ENCODE assay signal across 23 cellular contexts in genomic region chr11:70805243-70805642, GRCh38.
"Had no signal": no experiment of that assay in that cellular context is flagged by ENCODE, and none has a peak within 500 bp of the region (broad histone marks: within the 10 kb centered on the region; RNA-seq: fewer than 3 reads in every experiment).

No MANE protein-coding gene starts in this region.

- H3K4me3 ChIP-seq: colonic mucosa, esophagus squamous epithelium, gastrocnemius medialis, heart right ventricle, left lung, lower lobe of right lung, mucosa of descending colon had no signal

- H3K36me3 ChIP-seq: colonic mucosa, esophagus squamous epithelium, gastrocnemius medialis, heart right ventricle, left lung had no signal

- H3K27ac Mint-ChIP-seq: dendritic cell treated with granulocyte-macrophage colony-stimulating factor and Interleukin-4, amounts not matched to agents 40 ng/mL and 50 ng/mL, for 4 days; effector memory CD8-positive, alpha-beta T cell; endodermal cell; mesothelial cell of epicardium had no signal

- H3K27me3 ChIP-seq: colonic mucosa, esophagus squamous epithelium, gastrocnemius medialis had no signal

- H3K4me3 Mint-ChIP-seq: dendritic cell treated with granulocyte-macrophage colony-stimulating factor and Interleukin-4, amounts not matched to agents 40 ng/mL and 50 ng/mL, for 4 days; effector memory CD8-positive, alpha-beta T cell; endodermal cell; mesothelial cell of epicardium had no signal

- H3K4me1 ChIP-seq: colonic mucosa, esophagus squamous epithelium, gastrocnemius medialis, heart right ventricle, left lung, lower lobe of right lung had no signal

- H3K9me3 Mint-ChIP-seq: dendritic cell treated with granulocyte-macrophage colony-stimulating factor and Interleukin-4, amounts not matched to agents 40 ng/mL and 50 ng/mL, for 4 days; effector memory CD8-positive, alpha-beta T cell; endodermal cell; mesothelial cell of epicardium had no signal

- H3K9me3 ChIP-seq: colonic mucosa, esophagus squamous epithelium, gastrocnemius medialis, heart right ventricle, left lung, lower lobe of right lung, mucosa of descending colon had no signal

- H3K36me3 Mint-ChIP-seq: mesothelial cell of epicardium had no signal

- H3K27ac ChIP-seq: colonic mucosa, epithelial cell of prostate, esophagus squamous epithelium, gastrocnemius medialis, heart right ventricle, left lung, lower lobe of right lung had no signal

- DNase-seq: colonic mucosa; cortex of kidney; effector CD8-positive, alpha-beta T cell; effector memory CD8-positive, alpha-beta T cell; endodermal cell; erythroblast; esophagus squamous epithelium; foreskin fibroblast; foreskin melanocyte; gastrocnemius medialis; glutamatergic neuron; head of caudate nucleus; heart right ventricle; hippocampal formation; left cardiac atrium; left ventricle myocardium superior; mesenchymal stem cell; mucosa of descending colon had no signal

- H3K4me1 Mint-ChIP-seq: endodermal cell had no signal
